Comparison of ENCODE assay signal across 1 cellular context in genomic region chr12:96886998-96887677, GRCh38.
TF ChIP-seq lines count a peak whose summit lies in the region.

No MANE protein-coding gene starts in this region.

TF ChIP-seq in K562, 482 proteins besides CTCF, POLR2A, EP300 and RAD21:
- TF ChIP-seq CREB3L1 (IDR thresholded peaks at IDR 0.05; ENCODE audit: borderline replicate concordance, low read depth): no peak
- no peak for TF ChIP-seq ERF (CRISPR knock-in tag; IDR thresholded peaks at IDR 0.05)
- no peak for TF ChIP-seq CC2D1A (IDR thresholded peaks at IDR 0.05)
- no peak for TF ChIP-seq TEAD2 (tag; IDR thresholded peaks at IDR 0.05)
- TF ChIP-seq PTBP1 (IDR thresholded peaks at IDR 0.05; ENCODE audit: low read depth, low read length): no peak
